Comparison of ENCODE assay signal across 31 cellular contexts in genomic region chr2:228649447-228649846, GRCh38.
"Had no signal": no experiment of that assay in that cellular context is flagged by ENCODE, and none has a peak within 500 bp of the region (broad histone marks: within the 10 kb centered on the region; RNA-seq: fewer than 3 reads in every experiment).

No MANE protein-coding gene starts in this region.

- H3K27ac ChIP-seq: adrenal gland, body of pancreas, breast epithelium, PC-9, RWPE1, SJCRH30 had no signal

- H3K27me3 ChIP-seq: adrenal gland, body of pancreas, breast epithelium had no signal

- H3K4me3 ChIP-seq: adrenal gland, body of pancreas, breast epithelium, PC-9, SJCRH30, SK-N-MC had no signal

- H3K36me3 ChIP-seq: adrenal gland, breast epithelium, SJCRH30 had no signal

- DNase-seq: activated CD4-positive, alpha-beta memory T cell treated with anti-CD3 and anti-CD28 coated beads for 36 hours; activated CD4-positive, alpha-beta T cell treated with anti-CD3 and anti-CD28 coated beads for 36 hours; activated CD4-positive, alpha-beta T cell treated with anti-CD3 and anti-CD28 coated beads, Interleukin-2, amount 10 ng/mL, durations not matched to agents 7 days and 5 days; activated CD8-positive, alpha-beta memory T cell treated with anti-CD3 and anti-CD28 coated beads, Interleukin-2, amount 50 U/mL, for 4 hours; activated gamma-delta T cell treated with Interleukin-2 at 50 U/mL for 16 hours; activated naive CD4-positive, alpha-beta T cell treated with anti-CD3 and anti-CD28 coated beads for 36 hours; activated T-cell treated with anti-CD3 and anti-CD28 coated beads for 4 hours; activated T-cell treated with anti-CD3 and anti-CD28 coated beads, Interleukin-2, amount 50 U/mL, for 4 hours; adrenal gland; body of pancreas; Kasumi-1; KBM-7; MM.1S; MV-4-11; NCI-H1092; NCI-H1436 treated with DMSO at 0.1 percent for 48 hours; NCI-H1694 treated with DMSO at 0.1 percent for 48 hours; NCI-H2029; NCI-H345; NCI-H526; NCI-H748 treated with DMSO at 0.1 percent for 48 hours; PC-9; SHP77; SJCRH30; T1000 had no signal

- H3K4me1 ChIP-seq: breast epithelium, SJCRH30 had no signal

- ATAC-seq: activated CD4-positive, alpha-beta T cell treated with anti-CD3 and anti-CD28 coated beads for 36 hours; activated CD4-positive, CD25-positive, alpha-beta regulatory T cell treated with anti-CD3 and anti-CD28 coated beads, Interleukin-2, amount 50 U/mL, for 24 hours; activated naive CD4-positive, alpha-beta T cell treated with anti-CD3 and anti-CD28 coated beads, Interleukin-2, amount 50 U/mL, for 72 hours; activated T-cell treated with anti-CD3 and anti-CD28 coated beads, Interleukin-2, amount 50 U/mL, for 4 hours; body of pancreas; WTC11 had no signal

- H3K9me3 ChIP-seq: adrenal gland, body of pancreas, breast epithelium, SJCRH30 had no signal
